ENCODE assay signal across 8 cellular contexts in the genomic region with DNA sequence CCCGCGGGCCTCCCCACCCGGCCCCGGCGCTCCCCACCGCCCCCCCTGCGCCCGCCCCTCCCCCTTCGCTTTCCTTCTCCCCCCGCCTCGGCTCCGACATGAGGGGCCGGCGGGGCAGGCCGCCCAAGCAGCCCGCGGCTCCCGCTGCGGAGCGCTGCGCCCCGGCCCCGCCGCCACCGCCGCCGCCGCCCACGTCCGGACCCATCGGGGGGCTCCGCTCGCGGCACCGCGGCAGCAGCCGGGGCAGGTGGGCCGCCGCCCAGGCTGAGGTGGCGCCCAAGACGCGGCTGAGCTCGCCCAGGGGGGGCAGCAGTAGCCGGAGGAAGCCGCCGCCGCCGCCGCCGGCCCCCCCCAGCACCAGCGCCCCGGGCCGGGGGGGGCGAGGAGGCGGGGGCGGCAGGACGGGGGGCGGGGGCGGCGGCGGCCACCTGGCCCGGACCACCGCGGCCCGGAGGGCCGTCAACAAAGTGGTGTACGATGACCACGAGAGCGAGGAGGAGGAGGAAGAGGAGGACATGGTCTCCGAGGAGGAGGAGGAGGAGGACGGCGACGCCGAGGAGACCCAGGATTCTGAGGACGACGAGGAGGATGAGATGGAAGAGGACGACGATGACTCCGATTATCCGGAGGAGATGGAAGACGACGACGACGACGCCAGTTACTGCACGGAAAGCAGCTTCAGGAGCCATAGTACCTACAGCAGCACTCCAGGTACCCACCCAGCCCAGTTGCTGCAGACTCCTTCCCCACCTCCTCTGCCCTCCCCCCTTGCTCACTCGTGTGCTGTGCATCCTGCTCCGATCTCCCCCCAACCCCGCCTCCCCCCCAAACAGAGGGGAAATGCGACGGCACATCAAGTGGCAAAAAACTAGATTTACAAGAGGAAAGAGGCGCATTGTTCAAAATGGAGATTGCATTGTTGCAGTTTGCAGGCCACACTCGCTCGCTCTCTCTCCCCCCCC. TPM values are rescaled to one million over a fixed set of nuclear protein-coding genes. Genes with fewer than 3 reads are reported as not detected.
A peak's percentile ranks its signal among the peaks of the same experiment; 100 is the strongest.
DNase-seq lines count a peak whose midpoint lies in the region; ATAC-seq and TF ChIP-seq lines count a peak whose summit lies in the region.
"Not testable (repeated sequence)": the region's sequence is repeated elsewhere in the genome, so short reads cannot be mapped to it uniquely, and the experiment has no call there.

No MANE protein-coding gene starts in this region.

- ATAC-seq in CD4-positive, alpha-beta T cell (ENCODE audit: poor library complexity) = peak; percentile 79
- ATAC-seq in GM21381 (IDR thresholded peaks at IDR 0.05; ENCODE audit: unreplicated experiment) (peak; percentile 44), HG03571 (IDR thresholded peaks at IDR 0.05; ENCODE audit: unreplicated experiment) (peak; percentile 43)
- ATAC-seq in activated T-cell treated with anti-CD3 and anti-CD28 coated beads, Interleukin-2, amount 50 U/mL, for 4 hours = peak; percentile 52 to 59

- H3K27ac ChIP-seq in CD4-positive, alpha-beta T cell (ENCODE audit: low read depth, low read length) = peak overlapping the region; percentile 74
- peak overlapping the region; percentile 96 to 99 (median 98) for H3K27ac ChIP-seq in Peyer's patch
- H3K27ac ChIP-seq in epithelial cell of prostate = peak overlapping the region; percentile 72

- H3K4me3 ChIP-seq in Peyer's patch = peak overlapping the region; percentile 75 to 87 (median 81)

- POLR2A ChIA-PET in CD4-positive, alpha-beta T cell (lab: Charles Lee) = interaction anchor here (0.7 to 3.7 kb wide), 2 partner anchors 9 to 108 kb away, joined by 3 to 20 read pairs; a partner anchor contains a TSS

- peak overlapping the region; percentile 100 for H3K4me3 Mint-ChIP-seq in CD4-positive, alpha-beta T cell
- H3K4me3 Mint-ChIP-seq in activated T-cell treated with anti-CD3 and anti-CD28 coated beads, Interleukin-2, amount 50 U/mL, for 4 hours = peak overlapping the region; percentile 96
- peak overlapping the region; percentile 95 for H3K4me3 Mint-ChIP-seq in mesothelial cell of epicardium

- peaks cover 25% of the 10 kb centered on the region for H3K36me3 Mint-ChIP-seq in CD4-positive, alpha-beta T cell (ENCODE audit: low read depth)
- H3K36me3 Mint-ChIP-seq in activated T-cell treated with anti-CD3 and anti-CD28 coated beads, Interleukin-2, amount 50 U/mL, for 4 hours (ENCODE audit: insufficient read depth); mesothelial cell of epicardium: not testable (repeated sequence)

- H3K27me3 Mint-ChIP-seq in CD4-positive, alpha-beta T cell; activated T-cell treated with anti-CD3 and anti-CD28 coated beads, Interleukin-2, amount 50 U/mL, for 4 hours (ENCODE audit: low read depth); mesothelial cell of epicardium (ENCODE audit: low read depth): not testable (repeated sequence)

- peak; percentile 41 to 79 (median 54) for DNase-seq in CD4-positive, alpha-beta T cell
- DNase-seq in Peyer's patch (peak; percentile 67 to 73 (median 71)), mesothelial cell of epicardium (ENCODE audit: low spot score in 2 of 2, unreplicated experiment in 2 of 2) (peak; percentile 24 to 58)
- peak; percentile 36 for DNase-seq in activated T-cell treated with anti-CD3 and anti-CD28 coated beads, Interleukin-2, amount 50 U/mL, for 4 hours
- not testable (repeated sequence) for DNase-seq in epithelial cell of prostate (ENCODE audit: low read depth, low spot score)
- DNase-seq in stimulated activated CD8-positive, alpha-beta memory T cell treated with anti-CD3 and anti-CD28 coated beads, Interleukin-12 subunit alpha, Interleukin-12 subunit beta, amount 100 ng/mL, for 1 hour (ENCODE audit: low read depth) = peak; percentile 28

- not testable (repeated sequence) for H3K27me3 ChIP-seq in CD4-positive, alpha-beta T cell (ENCODE audit: control insufficient read depth, insufficient read depth, low read length); Peyer's patch

- H3K9me3 Mint-ChIP-seq in CD4-positive, alpha-beta T cell; activated T-cell treated with anti-CD3 and anti-CD28 coated beads, Interleukin-2, amount 50 U/mL, for 4 hours; mesothelial cell of epicardium: not testable (repeated sequence)

- not testable (repeated sequence) for H3K36me3 ChIP-seq in Peyer's patch

- CTCF ChIA-PET in CD4-positive, alpha-beta T cell (lab: Charles Lee) = interaction anchor here (0.6 to 1.4 kb wide), 3 partner anchors 23 to 383 kb away, joined by 3 to 5 read pairs (median 3); a partner anchor contains a TSS

- H3K4me1 Mint-ChIP-seq in CD4-positive, alpha-beta T cell (ENCODE audit: low read depth) = peaks cover 51% of the 10 kb centered on the region
- H3K4me1 Mint-ChIP-seq in activated T-cell treated with anti-CD3 and anti-CD28 coated beads, Interleukin-2, amount 50 U/mL, for 4 hours (ENCODE audit: low read depth) = peaks cover 40% of the 10 kb centered on the region
- H3K4me1 Mint-ChIP-seq in mesothelial cell of epicardium = peaks cover 37% of the 10 kb centered on the region

- TF ChIP-seq POLR2A in Peyer's patch (IDR thresholded peaks at IDR 0.05) = not testable (repeated sequence)

- H3K27ac Mint-ChIP-seq in CD4-positive, alpha-beta T cell = peak overlapping the region; percentile 100
- peak overlapping the region; percentile 97 for H3K27ac Mint-ChIP-seq in mesothelial cell of epicardium

- peaks cover 0 to 35% (median 10%) of the 10 kb centered on the region in 4 donors for H3K4me1 ChIP-seq in Peyer's patch

- not testable (repeated sequence) for TF ChIP-seq CTCF in CD4-positive, alpha-beta T cell (IDR thresholded peaks at IDR 0.05); Peyer's patch (IDR thresholded peaks at IDR 0.05); mesothelial cell of epicardium (IDR thresholded peaks at IDR 0.05; ENCODE audit: unreplicated experiment)

- intact Hi-C loops in CD4-positive, alpha-beta T cell (cut with DNase I, micrococcal nuclease) = loop anchor here (1.0 to 5.0 kb wide), 3 partner anchors 109 to 449 kb away; a partner anchor contains a TSS

- not testable (repeated sequence) for H3K9me3 ChIP-seq in CD4-positive, alpha-beta T cell (ENCODE audit: control insufficient read depth, low read length); Peyer's patch

RNA-seq across cellular contexts. Expression of a gene that starts 0.6 kb away (rescaled TPM):
- total RNA-seq in CD4-positive, alpha-beta T cell = 100 to 1,000 TPM; 117 to 125 TPM
- total RNA-seq in Peyer's patch (100 to 1,000 TPM in 2 of 4 donors, 10 to 100 TPM in 2; 70.2 to 305 (median 109) TPM), mesothelial cell of epicardium (170 to 182 TPM (median 172 TPM) in 3 replicates)
- total RNA-seq in activated T-cell treated with anti-CD3 and anti-CD28 coated beads, Interleukin-2, amount 50 U/mL, for 4 hours = 10 to 100 TPM; 62.1 to 67.7 (median 62.2) TPM
